21 cellular contexts compared by ENCODE assay signal in the genomic region with DNA sequence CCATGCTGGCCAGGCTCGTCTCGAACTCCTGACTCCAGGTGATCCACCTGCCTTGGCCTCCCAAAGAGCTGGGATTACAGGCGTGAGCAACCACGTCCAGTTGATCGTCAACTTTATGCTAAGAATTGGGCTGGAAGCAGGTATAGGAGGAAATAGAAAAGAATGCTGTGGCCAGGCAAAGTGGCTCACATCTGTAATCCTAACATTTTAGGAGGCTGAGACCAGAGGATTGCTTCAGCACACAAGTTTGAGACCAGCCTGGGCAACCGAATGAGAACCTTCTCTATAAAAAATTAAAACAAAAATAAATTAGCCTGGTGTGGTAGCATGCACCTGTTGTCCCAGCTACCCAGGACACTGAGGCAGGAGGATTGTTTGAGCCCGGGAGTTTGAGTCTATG. TPM values are rescaled to one million over a fixed set of nuclear protein-coding genes. Genes with fewer than 3 reads are reported as not detected.
DNase-seq lines count a peak whose midpoint lies in the region; ATAC-seq, FAIRE-seq and TF ChIP-seq lines count a peak whose summit lies in the region.
"Had no signal": no experiment of that assay in that cellular context is flagged by ENCODE, and none has a peak within 500 bp of the region (broad histone marks: within the 10 kb centered on the region; RNA-seq: fewer than 3 reads in every experiment).

No MANE protein-coding gene starts in this region.

- H4K91ac ChIP-seq in IMR-90 (ENCODE audit: insufficient read depth, low read depth, low read length), result 0 out of 2 replicates have a peak overlapping the region, but pooled peaks have one; percentile 6

- peak overlapping the region; percentile 68 for H2BK120ac ChIP-seq in IMR-90 (ENCODE audit: low read depth, low read length)

- DNase-seq in IMR-90, result no peak
- no peak for DNase-seq in SK-N-MC (ENCODE audit: low read depth, low spot score)
- no peak for DNase-seq in K562 (ENCODE audit: extremely low read depth in 1 of 4, low spot score in 3 of 4)
- no peak for DNase-seq in G401 (ENCODE audit: low spot score)
- no peak for DNase-seq in superior temporal gyrus (ENCODE audit: extremely low spot score)
- DNase-seq: Calu3; CD8-positive, alpha-beta memory T cell; GOT3; Karpas-422; NCI-H1092; NCI-H1417 treated with DMSO at 0.1 percent for 48 hours; NCI-H1694 treated with DMSO at 0.1 percent for 48 hours; NCI-H2081; NCI-H2227 treated with DMSO at 0.1 percent for 48 hours; NCI-H526 treated with DMSO at 0.1 percent for 48 hours; RPMI8226; SHP77 treated with DMSO at 0.1 percent for 48 hours had no signal

- H3K79me2 ChIP-seq in K562 (ENCODE audit: control insufficient read depth, insufficient read depth, low read length), result no peaks in the 10 kb centered on the region

- no peak overlapping the region for H3K27ac ChIP-seq in IMR-90 (ENCODE audit: insufficient read depth, low read length)
- peak overlapping the region; percentile 99; the same call in 1 of the 2 replicates for H3K27ac ChIP-seq in SK-N-MC
- H3K27ac ChIP-seq in K562 (ENCODE audit: extremely low read depth, low read depth, low read length), result no peak overlapping the region
- H3K27ac ChIP-seq in skin epidermis, result peak overlapping the region in 11 of 21 experiments; percentile 7 to 80 (median 42)
- H3K27ac ChIP-seq: C4-2B had no signal

- POLR2A ChIA-PET in IMR-90 (lab: Charles Lee; ENCODE audit: unreplicated experiment) (no interaction called here), K562 (lab: Yijun Ruan, JAX) (interaction anchor here (0.6 kb wide), 1 partner anchor 804 kb away, joined by 3 read pairs; no protein-coding TSS in a partner anchor)

- H3K27me3 ChIP-seq in IMR-90 (ENCODE audit: control insufficient read depth, insufficient read depth, low read length), result no peaks in the 10 kb centered on the region
- no peaks in the 10 kb centered on the region for H3K27me3 ChIP-seq in K562 (ENCODE audit: control insufficient read depth in 2 of 2, insufficient read depth in 2 of 2, low read length in 2 of 2)

- WGBS in IMR-90 (ENCODE audit: extremely low coverage in 2 of 2, insufficient read length in 1 of 2), 2 experiments, result 100% methylated on average over 5 of the region's 7 CpGs; no CpG with 5 or more reads in 1 of the 2 experiments
- WGBS in K562 (ENCODE audit: insufficient coverage, low coverage, missing lambda C conversion rate), result 63% methylated on average over 4 of the region's 7 CpGs

- H3K4ac ChIP-seq in IMR-90 (ENCODE audit: low read depth, low read length), result peak overlapping the region; percentile 60

- H3K56ac ChIP-seq in IMR-90 (ENCODE audit: extremely low read depth, insufficient read depth, low read length), result no peak overlapping the region

- H3K18ac ChIP-seq in IMR-90 (ENCODE audit: low read depth, low read length), result no peak overlapping the region

- no peaks in the 10 kb centered on the region for H4K20me1 ChIP-seq in IMR-90 (ENCODE audit: insufficient read depth, low read length)
- no peaks in the 10 kb centered on the region for H4K20me1 ChIP-seq in K562 (replicated peaks; ENCODE audit: control insufficient read depth, insufficient read depth, low read length)

- H3K4me3 ChIP-seq in IMR-90 (ENCODE audit: insufficient read depth, low read depth, low read length) (no peak overlapping the region), SK-N-MC (no peak overlapping the region), K562 (no peak overlapping the region), skin epidermis (no peak overlapping the region)
- H3K4me3 ChIP-seq: HAP-1 had no signal

- no peak overlapping the region for H2BK5ac ChIP-seq in IMR-90 (ENCODE audit: low read depth, low read length, poor library complexity, severe bottlenecking)

- H2AK9ac ChIP-seq in IMR-90 (replicated peaks; ENCODE audit: low read depth, low read length, poor library complexity), result no peak overlapping the region

- peak overlapping the region; percentile 90 for H2AK5ac ChIP-seq in IMR-90 (ENCODE audit: low read depth, low read length)

- TF ChIP-seq POLR2A in IMR-90 (IDR thresholded peaks at IDR 0.05; ENCODE audit: low read depth, low read length) (no peak), K562 (conservative IDR thresholded peaks at IDR 0.05) (no peak)

- H3K23ac ChIP-seq in IMR-90 (ENCODE audit: low read depth, low read length), result no peak overlapping the region

- no TSS peak for BruUV-seq in IMR-90 (replicated peaks; lab: Mats Ljungman, UMichigan)
- BruUV-seq in K562 (replicated peaks; lab: Mats Ljungman, UMichigan), result no TSS peak

- no peak overlapping the region for H2BK15ac ChIP-seq in IMR-90 (ENCODE audit: low read depth, low read length)

- no peak overlapping the region for H4K5ac ChIP-seq in IMR-90 (ENCODE audit: low read depth, low read length)

- CTCF ChIA-PET in IMR-90 (lab: Yijun Ruan, JAX) (no interaction called here), K562 (lab: Yijun Ruan, JAX; ENCODE audit: low intra/inter-chr PET ratio) (no interaction called here)

- in situ Hi-C loops in IMR-90 (cut with MboI; ENCODE audit: low sequenced_read_pairs), result loop anchor here (25.0 kb wide), 1 partner anchor 745 kb away; a partner anchor contains a TSS
- in situ Hi-C loops in K562 (cut with MboI), result no loop called here
- in situ Hi-C loops in G401 (cut with HindIII; ENCODE audit: low sequenced_read_pairs), result no loop called here

- H3K36me3 ChIP-seq in IMR-90 (ENCODE audit: control insufficient read depth, insufficient read depth, low read length), result no peaks in the 10 kb centered on the region
- H3K36me3 ChIP-seq in SK-N-MC (ENCODE audit: insufficient read depth, low read length), result no peaks in the 10 kb centered on the region
- no peaks in the 10 kb centered on the region for H3K36me3 ChIP-seq in K562 (ENCODE audit: control insufficient read depth, insufficient read depth, low read length)
- H3K36me3 ChIP-seq: HAP-1 had no signal

- peak overlapping the region; percentile 73; the same call in 1 of the 2 replicates for H2BK20ac ChIP-seq in IMR-90 (ENCODE audit: low read depth, low read length)

- ATAC-seq in IMR-90 (ENCODE audit: low read depth) (no peak), K562 (no peak), GM21381 (IDR thresholded peaks at IDR 0.05; ENCODE audit: unreplicated experiment) (no peak)

- no peak for TF ChIP-seq EP300 in K562 (IDR thresholded peaks at IDR 0.05; ENCODE audit: low read length)

- H3K4me1 ChIP-seq in IMR-90 (ENCODE audit: control insufficient read depth, insufficient read depth, low read length), result peaks cover 3% of the 10 kb centered on the region; the same call in 1 of the 2 replicates
- H3K4me1 ChIP-seq in K562 (replicated peaks in 1 of 2; ENCODE audit: control insufficient read depth in 2 of 2, insufficient read depth in 2 of 2, low read length in 2 of 2), result peaks cover 0 to 7% of the 10 kb centered on the region in 2 experiments; a peak in 2 of 5 replicates

- no peak for FAIRE-seq in K562 (lab: Jason Lieb, UNC)

- H3K79me1 ChIP-seq in IMR-90 (ENCODE audit: low read depth in 1 of 2, low read length in 2 of 2), result 0 out of 4 replicates have a peak, but pooled peaks cover 0 to 6% of the 10 kb centered on the region in 2 experiments

- TF ChIP-seq RAD21 in IMR-90 (IDR thresholded peaks at IDR 0.05; ENCODE audit: low read length) (no peak), K562 (CRISPR knock-in tag; conservative IDR thresholded peaks at IDR 0.05 in 1 of 2, IDR thresholded peaks at IDR 0.05 in 1 of 2) (no peak)

- no peak overlapping the region for H2AFZ ChIP-seq in IMR-90 (replicated peaks; ENCODE audit: low read length, poor library complexity)
- H2AFZ ChIP-seq in K562 (ENCODE audit: low read depth, low read length), result peak overlapping the region; percentile 81

- dilution Hi-C loops in IMR-90 (cut with HindIII; ENCODE audit: low sequenced_read_pairs, unreplicated experiment), result no loop called here

- intact Hi-C loops in IMR-90 (cut with micrococcal nuclease), result no loop called here
- intact Hi-C loops in K562 (cut with micrococcal nuclease), result no loop called here

- no peak overlapping the region for H3K14ac ChIP-seq in IMR-90 (replicated peaks; ENCODE audit: low read depth, low read length)

- H3K9me1 ChIP-seq in IMR-90 (ENCODE audit: insufficient read depth, low read length) (peaks cover 15% of the 10 kb centered on the region; the same call in 1 of the 2 replicates), K562 (ENCODE audit: control insufficient read depth, insufficient read depth, low read length) (no peaks in the 10 kb centered on the region)

- H3K9ac ChIP-seq in IMR-90 (ENCODE audit: low read depth, low read length) (no peak overlapping the region), SK-N-MC (ENCODE audit: insufficient read length) (no peak overlapping the region), K562 (ENCODE audit: insufficient read depth in 1 of 2, low read depth in 2 of 2, low read length in 2 of 2) (no peak overlapping the region)

- no peak overlapping the region; a peak in 1 of 4 replicates for H4K8ac ChIP-seq in IMR-90 (ENCODE audit: low read depth in 2 of 2, low read length in 2 of 2)

- H3K9me3 ChIP-seq in IMR-90 (ENCODE audit: control insufficient read depth, insufficient read depth, low read length) (no peaks in the 10 kb centered on the region), SK-N-MC (ENCODE audit: low read depth, low read length) (no peaks in the 10 kb centered on the region), K562 (replicated peaks; ENCODE audit: control insufficient read depth, insufficient read depth, low read depth, low read length) (no peaks in the 10 kb centered on the region)
- H3K9me3 ChIP-seq: HAP-1 had no signal

- TF ChIP-seq CTCF in IMR-90 (conservative IDR thresholded peaks at IDR 0.05; ENCODE audit: low read depth, low read length) (no peak), K562 (IDR thresholded peaks at IDR 0.05 in 2 of 3, conservative IDR thresholded peaks at IDR 0.05 in 1 of 3; ENCODE audit: insufficient read depth in 2 of 3, low read depth in 1 of 3, low read length in 3 of 3) (no peak)

- H3K4me2 ChIP-seq in IMR-90 (ENCODE audit: low read depth, low read length), result no peak overlapping the region
- H3K4me2 ChIP-seq in K562 (ENCODE audit: insufficient read depth, low read length), result no peak overlapping the region

RNA-seq across cellular contexts. Expression of a gene that starts 37.1 kb away (rescaled TPM):
- total RNA-seq in IMR-90 (2012; rRNA removed) (116 and 166 TPM in 2 replicates), K562 (2014; rRNA removed) (29.1 and 34.6 TPM in 2 replicates), K562 (2014; rRNA removed; fragmentation: Illumina TruSeq; extraction: Trizol) (85.3 and 103 TPM in 2 replicates), K562 (2015; rRNA removed; fragmentation: Illumina TruSeq; extraction: Trizol) (57.5 and 61.2 TPM in 2 replicates), K562 (2021) (44.0 and 49.8 TPM in 2 replicates)
- polyA plus RNA-seq in IMR-90 (2012; rRNA removed) (67.8 and 127 TPM in 2 replicates), K562 (2011; rRNA removed) (37.1 and 47.5 TPM in 2 replicates), K562 (2014; fragmentation: Illumina TruSeq; extraction: Trizol) (74.8 and 85.5 TPM in 2 replicates), K562 (2014; fragmentation: Nextera tagmentation; extraction: Ambion mirVana) (100 to 1,000 TPM; 110 to 111 TPM), K562 (2014; rRNA removed) (41.3 and 44.5 TPM in 2 replicates)
- polyA plus RNA-seq in IMR-90 (2012; cell fraction: cytosol; rRNA removed), result 21.2 and 26.8 TPM in 2 replicates
- 12.0 and 87.6 TPM in 2 replicates for polyA plus RNA-seq in IMR-90 (2012; cell fraction: nucleus; rRNA removed; ENCODE audit: low replicate concordance)
- total RNA-seq in K562 (2011; cell fraction: chromatin; rRNA removed; ENCODE audit: low replicate concordance), result 18.4 and 51.3 TPM in 2 replicates
- total RNA-seq in K562 (2011; cell fraction: nucleolus; rRNA removed), result 9.7 and 14.7 TPM in 2 replicates
- 17.7 and 18.1 TPM in 2 replicates for total RNA-seq in K562 (2011; cell fraction: nucleoplasm; rRNA removed)
- 12.1 and 41.8 TPM in 2 replicates for polyA plus RNA-seq in K562 (2011; cell fraction: cytosol; rRNA removed)
- 8.4 and 14.9 TPM in 2 replicates for polyA plus RNA-seq in K562 (2011; cell fraction: nucleus; rRNA removed)
- polyA plus RNA-seq in K562 (2012), result 41.5 and 54.0 TPM in 2 replicates
- polyA minus RNA-seq in K562 (2011; rRNA and poly(A)+ RNA removed), result 46.2 and 55.6 TPM in 2 replicates
- 10.2 and 12.2 TPM in 2 replicates for polyA minus RNA-seq in K562 (2011; cell fraction: cytosol; rRNA and poly(A)+ RNA removed)
- 7.3 and 14.6 TPM in 2 replicates for polyA minus RNA-seq in K562 (2011; cell fraction: nucleus; rRNA and poly(A)+ RNA removed)
- total RNA-seq in G401 (2014; rRNA removed; shearing (Covaris generic)), result 81.6 and 113 TPM in 2 replicates

RNA-seq across cellular contexts. Expression of a gene that starts 47.4 kb away (rescaled TPM):
- 151 and 187 TPM in 2 replicates for total RNA-seq in IMR-90 (2012; rRNA removed)
- 75.1 and 106 TPM in 2 replicates for polyA plus RNA-seq in IMR-90 (2012; rRNA removed)
- polyA plus RNA-seq in IMR-90 (2012; cell fraction: cytosol; rRNA removed), result 12.7 and 19.1 TPM in 2 replicates
- 2.4 and 28.7 TPM in 2 replicates for polyA plus RNA-seq in IMR-90 (2012; cell fraction: nucleus; rRNA removed; ENCODE audit: low replicate concordance)
- total RNA-seq in K562 (2011; cell fraction: chromatin; rRNA removed; ENCODE audit: low replicate concordance), result 4.9 and 13.4 TPM in 2 replicates
- total RNA-seq in K562 (2011; cell fraction: nucleolus; rRNA removed), result 1.2 and 1.3 TPM in 2 replicates
- 6.7 and 17.6 TPM in 2 replicates for total RNA-seq in K562 (2011; cell fraction: nucleoplasm; rRNA removed)
- 2.0 and 5.0 TPM in 2 replicates for total RNA-seq in K562 (2014; rRNA removed)
- total RNA-seq in K562 (2014; rRNA removed; fragmentation: Illumina TruSeq; extraction: Trizol), result 4.0 and 5.0 TPM in 2 replicates
- 4.2 and 4.6 TPM in 2 replicates for total RNA-seq in K562 (2015; rRNA removed; fragmentation: Illumina TruSeq; extraction: Trizol)
- 6.5 TPM in 2 replicates for total RNA-seq in K562 (2021)
- polyA plus RNA-seq in K562 (2011; rRNA removed), result 4.4 and 5.1 TPM in 2 replicates
- 1.3 and 2.9 TPM in 2 replicates for polyA plus RNA-seq in K562 (2011; cell fraction: cytosol; rRNA removed)
- polyA plus RNA-seq in K562 (2011; cell fraction: nucleus; rRNA removed), result 3.8 and 6.6 TPM in 2 replicates
- polyA plus RNA-seq in K562 (2012), result 5.9 and 7.4 TPM in 2 replicates
- polyA plus RNA-seq in K562 (2014; fragmentation: Illumina TruSeq; extraction: Trizol), result 7.1 and 12.7 TPM in 2 replicates
- 1 to 10 TPM; 5.8 to 5.9 TPM for polyA plus RNA-seq in K562 (2014; fragmentation: Nextera tagmentation; extraction: Ambion mirVana)
- polyA plus RNA-seq in K562 (2014; rRNA removed), result 3.2 and 8.1 TPM in 2 replicates
- polyA minus RNA-seq in K562 (2011; rRNA and poly(A)+ RNA removed), result 9.3 and 10.7 TPM in 2 replicates
- polyA minus RNA-seq in K562 (2011; cell fraction: cytosol; rRNA and poly(A)+ RNA removed), result 2.5 and 3.2 TPM in 2 replicates
- 1.8 and 5.9 TPM in 2 replicates for polyA minus RNA-seq in K562 (2011; cell fraction: nucleus; rRNA and poly(A)+ RNA removed)
- total RNA-seq in G401 (2014; rRNA removed; shearing (Covaris generic)), result 50.6 and 61.0 TPM in 2 replicates

Comparison
In these comparisons a context has a peak if more than half of its experiments do, and no peak if none do; other contexts are left out.
1. H3K27ac ChIP-seq: peak in SK-N-MC (single experiment) and skin epidermis (11 of 21); none in IMR-90 (single experiment) and K562 (single experiment).